In the genomic region with DNA sequence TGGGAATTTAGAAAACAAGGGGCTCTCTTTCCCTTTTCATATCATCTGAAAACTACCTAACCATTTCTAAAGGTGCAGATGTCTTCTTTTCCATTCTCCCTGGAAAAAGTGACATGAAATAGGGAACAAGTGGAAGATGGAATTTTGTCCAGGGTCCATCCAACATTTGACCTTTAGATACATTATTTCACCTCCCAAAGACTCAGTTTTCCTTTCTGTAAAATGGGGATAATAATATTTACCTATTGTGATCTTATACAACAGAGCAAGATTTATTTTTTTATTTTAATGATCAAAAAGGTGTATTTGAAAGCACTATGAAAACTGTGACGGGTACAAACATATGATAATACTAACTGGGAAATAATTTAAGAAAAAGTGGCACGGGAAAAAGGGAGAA, we compare ENCODE assay signal across 7 cellular contexts.
"Had no signal": no experiment of that assay in that cellular context is flagged by ENCODE, and none has a peak within 500 bp of the region (broad histone marks: within the 10 kb centered on the region; RNA-seq: fewer than 3 reads in every experiment).

No MANE protein-coding gene starts in this region.

- H3K4me3 ChIP-seq: GM12878 had no signal

- DNase-seq: GDM1, GF-D8 had no signal

- ATAC-seq: GM12878 had no signal

- FAIRE-seq: G401.6, GM12878, GM12891, GM18507, GM19239 had no signal
